ENCODE assay signal across 30 cellular contexts in the genomic region with DNA sequence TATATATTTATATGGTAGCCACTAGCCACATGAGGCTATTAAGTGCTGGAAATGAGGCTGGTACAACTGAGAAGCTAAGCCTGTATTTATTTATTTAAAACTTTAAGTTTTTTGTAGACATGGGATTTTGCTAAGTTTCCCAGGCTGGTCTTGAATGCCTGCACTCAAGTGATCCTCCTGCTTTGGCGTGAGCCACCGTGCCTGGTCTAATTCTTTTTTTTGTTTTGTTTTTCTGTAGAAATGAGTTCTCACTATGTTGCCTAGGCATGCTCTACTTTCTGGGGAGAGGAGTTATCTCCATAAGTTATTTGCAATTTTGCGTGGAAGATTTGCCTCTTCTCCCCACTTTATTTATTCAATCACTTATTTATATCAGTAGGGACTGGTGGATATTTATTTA. TPM values are rescaled to one million over a fixed set of nuclear protein-coding genes. Genes with fewer than 3 reads are reported as not detected.
DNase-seq lines count a peak whose midpoint lies in the region; ATAC-seq and TF ChIP-seq lines count a peak whose summit lies in the region.
"Had no signal": no experiment of that assay in that cellular context is flagged by ENCODE, and none has a peak within 500 bp of the region (broad histone marks: within the 10 kb centered on the region; RNA-seq: fewer than 3 reads in every experiment).

No MANE protein-coding gene starts in this region.

- H3K36me3 ChIP-seq in HCT116 (ENCODE audit: control insufficient read depth in 1 of 2, insufficient read depth in 2 of 2, low read length in 2 of 2) (no peaks in the 10 kb centered on the region), SK-N-MC (ENCODE audit: insufficient read depth, low read length) (no peaks in the 10 kb centered on the region), lower lobe of right lung (no peaks in the 10 kb centered on the region)
- H3K36me3 ChIP-seq: adrenal gland; BLaER1 treated with 17β-estradiol and CSF1 and Interleukin-3, amounts not matched to agents 10 nM and 100 nM; brain microvascular endothelial cell; ovary; right atrium auricular region; spleen; suprapubic skin had no signal

- no peak for TF ChIP-seq RAD21 in HCT116 (IDR thresholded peaks at IDR 0.05; ENCODE audit: low read depth)

- TF ChIP-seq CTCF in HCT116 (IDR thresholded peaks at IDR 0.05 in 2 of 3, conservative IDR thresholded peaks at IDR 0.05 in 1 of 3; ENCODE audit: borderline replicate concordance in 1 of 3, insufficient read depth in 1 of 3, low read depth in 2 of 3, low read length in 2 of 3) (no peak), lower lobe of right lung (IDR thresholded peaks at IDR 0.05) (no peak)

- intact Hi-C loops in HCT116 (cut with micrococcal nuclease) (no loop called here), lower lobe of right lung (cut with DNase I) (no loop called here)

- H3K9me3 ChIP-seq in HCT116 (ENCODE audit: control insufficient read depth in 1 of 2, insufficient read depth in 1 of 2, low read depth in 1 of 2, low read length in 2 of 2): no peaks in the 10 kb centered on the region
- no peaks in the 10 kb centered on the region for H3K9me3 ChIP-seq in SK-N-MC (ENCODE audit: low read depth, low read length)
- no peaks in the 10 kb centered on the region for H3K9me3 ChIP-seq in lower lobe of right lung
- H3K9me3 ChIP-seq: adrenal gland, ovary, right atrium auricular region, spleen, suprapubic skin had no signal

- ATAC-seq in HCT116 (no peak), lower lobe of right lung (no peak), SK-N-SH treated with all-trans-retinoic acid at 6 μM for 48 hours (no peak), GM18873 (IDR thresholded peaks at IDR 0.05; ENCODE audit: low FRiP score, unreplicated experiment) (no peak)
- ATAC-seq: left ventricle myocardium superior; natural killer cell treated with Interleukin-12 subunit alpha and Interleukin-12 subunit beta and Interleukin-15 and Interleukin-18, amount 100 ng/mL, for 72 hours; stimulated activated effector memory CD8-positive, alpha-beta T cell treated with anti-CD3 and anti-CD28 coated beads, Interleukin-12 subunit alpha, Interleukin-12 subunit beta, amount 100 ng/mL, for 72 hours had no signal

- H4K20me1 ChIP-seq in HCT116 (ENCODE audit: insufficient read depth): no peaks in the 10 kb centered on the region
- H4K20me1 ChIP-seq: BLaER1 treated with 17β-estradiol and CSF1 and Interleukin-3, amounts not matched to agents 10 nM and 100 nM had no signal

- H3K4me1 ChIP-seq in HCT116 (ENCODE audit: control insufficient read depth in 1 of 2, insufficient read depth in 2 of 2, low read length in 2 of 2): peaks cover 0 to 4% of the 10 kb centered on the region in 2 experiments; a peak in 1 of 4 replicates
- peaks cover 11% of the 10 kb centered on the region for H3K4me1 ChIP-seq in lower lobe of right lung
- H3K4me1 ChIP-seq: adrenal gland, right atrium auricular region, suprapubic skin had no signal

- no peak overlapping the region for H3K4me2 ChIP-seq in HCT116 (ENCODE audit: low read length)
- H3K4me2 ChIP-seq: BLaER1 treated with 17β-estradiol and CSF1 and Interleukin-3, amounts not matched to agents 10 nM and 100 nM; PC-9 had no signal

- POLR2A ChIA-PET in HCT116 (lab: Charles Lee): no interaction called here

- H3K27ac ChIP-seq in HCT116 (ENCODE audit: low read depth, low read length) (no peak overlapping the region), SK-N-MC (0 out of 2 replicates have a peak overlapping the region, but pooled peaks have one; percentile 50), lower lobe of right lung (no peak overlapping the region)
- H3K27ac ChIP-seq: adrenal gland; BLaER1 treated with 17β-estradiol and CSF1 and Interleukin-3, amounts not matched to agents 10 nM and 100 nM; brain microvascular endothelial cell; epithelial cell of prostate; ovary; PC-9; right atrium auricular region; spleen; suprapubic skin had no signal

- H3K9ac ChIP-seq in HCT116 (ENCODE audit: low read length) (no peak overlapping the region), SK-N-MC (ENCODE audit: insufficient read length) (no peak overlapping the region)
- H3K9ac ChIP-seq: BLaER1 treated with 17β-estradiol and CSF1 and Interleukin-3, amounts not matched to agents 10 nM and 100 nM had no signal

- DNase-seq in NCI-H748 (lab: John Stamatoyannopoulos, UW; ENCODE audit: unreplicated experiment): peak; percentile 39
- no peak for DNase-seq in NCI-H748 treated with DMSO at 0.1 percent for 48 hours (lab: John Stamatoyannopoulos, UW)
- DNase-seq in HCT116 (ENCODE audit: low read depth, low spot score): no peak
- DNase-seq in SK-N-MC (ENCODE audit: low read depth, low spot score): no peak
- peak; percentile 30 for DNase-seq in lower lobe of right lung
- DNase-seq in NCI-H524 (lab: John Stamatoyannopoulos, UW): no peak
- DNase-seq: activated CD8-positive, alpha-beta memory T cell treated with anti-CD3 and anti-CD28 coated beads for 24 hours; activated gamma-delta T cell; activated T-cell treated with anti-CD3 and anti-CD28 coated beads, Interleukin-2, amount 50 U/mL, for 1 hour; brain microvascular endothelial cell; effector CD4-positive, alpha-beta T cell; HFFc6; left ventricle myocardium superior; MV-4-11; NCI-H187; ovary; PC-9; Right ventricle myocardium superior; spleen; stimulated activated CD4-positive, alpha-beta T cell treated with anti-CD3 and anti-CD28 coated beads, Interleukin-2, amount 100 ng/mL, for 48 hours; SW 1271 had no signal

- no peaks in the 10 kb centered on the region for H3K9me2 ChIP-seq in HCT116 (ENCODE audit: insufficient read depth)

- no TSS peak for BruUV-seq in HCT116 (replicated peaks; lab: Mats Ljungman, UMichigan)

- TF ChIP-seq POLR2A in HCT116 (IDR thresholded peaks at IDR 0.05; ENCODE audit: borderline replicate concordance, extremely low read depth, insufficient read depth, insufficient read length): no peak

- CTCF ChIA-PET in HCT116 (lab: Charles Lee): no interaction called here

- RAD21 ChIA-PET in HCT116 (lab: Charles Lee; ENCODE audit: low non-redundant PET in 1 of 2, low total read pairs in 2 of 2, uncharacterized antibody in 2 of 2, unreplicated experiment in 2 of 2): no interaction called here

- H2AFZ ChIP-seq in HCT116 (ENCODE audit: low read depth, low read length, poor library complexity, severe bottlenecking): peak overlapping the region; percentile 82
- H2AFZ ChIP-seq: PC-9 had no signal

- H3K79me2 ChIP-seq in HCT116 (ENCODE audit: insufficient read depth, low read length): no peaks in the 10 kb centered on the region

- H3K27me3 ChIP-seq in HCT116 (ENCODE audit: insufficient read depth, low read length): no peaks in the 10 kb centered on the region
- no peaks in the 10 kb centered on the region for H3K27me3 ChIP-seq in lower lobe of right lung (ENCODE audit: low read depth)
- H3K27me3 ChIP-seq: adrenal gland; BLaER1 treated with 17β-estradiol and CSF1 and Interleukin-3, amounts not matched to agents 10 nM and 100 nM; brain microvascular endothelial cell; ovary; right atrium auricular region; spleen; suprapubic skin had no signal

- H3K4me3 ChIP-seq in HCT116 (replicated peaks in 1 of 2; ENCODE audit: low read depth in 1 of 2, low read length in 2 of 2) (no peak overlapping the region), SK-N-MC (no peak overlapping the region), lower lobe of right lung (no peak overlapping the region)
- H3K4me3 ChIP-seq: adrenal gland; BLaER1 treated with 17β-estradiol and CSF1 and Interleukin-3, amounts not matched to agents 10 nM and 100 nM; ovary; PC-9; right atrium auricular region; spleen; suprapubic skin had no signal

TF ChIP-seq in HCT116, 20 proteins besides CTCF, POLR2A, EP300 and RAD21:
- no peak for TF ChIP-seq ZFX (IDR thresholded peaks at IDR 0.05)
- TF ChIP-seq, protein P1, sequence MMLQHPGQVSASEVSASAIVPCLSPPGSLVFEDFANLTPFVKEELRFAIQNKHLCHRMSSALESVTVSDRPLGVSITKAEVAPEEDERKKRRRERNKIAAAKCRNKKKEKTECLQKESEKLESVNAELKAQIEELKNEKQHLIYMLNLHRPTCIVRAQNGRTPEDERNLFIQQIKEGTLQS (IDR thresholded peaks at IDR 0.05): no peak
- TF ChIP-seq EZH2 (IDR thresholded peaks at IDR 0.05): no peak
- no peak for TF ChIP-seq JUND (IDR thresholded peaks at IDR 0.05)
- TF ChIP-seq SRF (IDR thresholded peaks at IDR 0.05; ENCODE audit: low read depth): no peak
- no peak for TF ChIP-seq CEBPB (IDR thresholded peaks at IDR 0.05; ENCODE audit: low read depth)
- TF ChIP-seq CBX3 (IDR thresholded peaks at IDR 0.05; ENCODE audit: low read depth): no peak
- no peak for TF ChIP-seq EZH2phosphoT487 (IDR thresholded peaks at IDR 0.05; ENCODE audit: borderline replicate concordance)
- no peak for TF ChIP-seq TCF7L2 (IDR thresholded peaks at IDR 0.05; ENCODE audit: borderline replicate concordance, extremely low read depth, insufficient read depth, insufficient read length)
- no peak for TF ChIP-seq YY1 (IDR thresholded peaks at IDR 0.05; ENCODE audit: extremely low read depth, insufficient replicate concordance, low read depth, low read length)
- TF ChIP-seq SP1 (IDR thresholded peaks at IDR 0.05; ENCODE audit: low read depth): no peak
TF ChIP-seq in HCT116: peak in this region for 0.

TF ChIP-seq in SK-N-SH treated with all-trans-retinoic acid at 6 μM for 48 hours, 23 proteins besides CTCF, POLR2A, EP300 and RAD21 (continues in another document):
- TF ChIP-seq BACH2 (CRISPR knock-in tag; IDR thresholded peaks at IDR 0.05; ENCODE audit: borderline replicate concordance) (no peak), CSRNP3 (CRISPR knock-in tag; IDR thresholded peaks at IDR 0.05) (no peak), ARNTL (CRISPR knock-in tag; IDR thresholded peaks at IDR 0.05; ENCODE audit: borderline replicate concordance, low read depth) (no peak), PPARA (CRISPR knock-in tag; IDR thresholded peaks at IDR 0.05; ENCODE audit: borderline replicate concordance) (no peak)

RNA-seq across cellular contexts. Expression of gene SNRNP35, which starts 4.8 kb away (rescaled TPM):
- total RNA-seq in HCT116 (2021; ENCODE audit: unreplicated experiment): 12.4 TPM
- polyA plus RNA-seq in HCT116 (2012): 12.1 and 13.7 TPM in 2 replicates
- 23.3 TPM for total RNA-seq in lower lobe of right lung

RNA-seq across cellular contexts. Expression of gene RILPL2, which starts 16.7 kb away (rescaled TPM):
- 2.3 TPM for total RNA-seq in HCT116 (2021; ENCODE audit: unreplicated experiment)
- polyA plus RNA-seq in HCT116 (2012): 1.8 and 2.2 TPM in 2 replicates
- 18.6 TPM for total RNA-seq in lower lobe of right lung

Comparison
In these comparisons a context has a peak if more than half of its experiments do, and no peak if none do; other contexts are left out.
1. DNase-seq: peak in NCI-H748 (single experiment) and lower lobe of right lung (single experiment); none in NCI-H748 treated with DMSO at 0.1 percent for 48 hours (single experiment), HCT116 (single experiment), SK-N-MC (single experiment) and NCI-H524 (0 of 2).